In the genomic region with DNA sequence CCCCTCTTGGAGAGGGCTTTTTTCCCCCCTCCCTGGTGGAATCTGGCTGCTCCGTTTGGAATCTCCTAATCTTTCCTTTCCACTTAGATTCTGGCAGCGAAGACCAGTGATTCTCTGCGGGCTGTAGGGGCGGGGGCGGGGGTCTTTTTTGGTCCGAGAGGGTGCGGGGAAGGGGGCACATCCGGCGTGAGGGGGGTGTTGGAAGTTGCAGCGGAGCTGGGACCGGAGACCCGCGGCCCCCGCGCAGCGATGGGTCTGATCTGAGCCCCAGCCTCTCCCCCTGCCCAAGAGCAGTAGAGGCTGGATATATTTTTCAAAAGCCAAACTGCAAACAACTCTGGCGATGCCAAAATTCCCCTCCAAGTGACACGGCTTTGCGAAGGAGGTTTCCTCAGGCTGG, we compare ENCODE assay signal across 9 cellular contexts. TPM values are rescaled to one million over a fixed set of nuclear protein-coding genes. Genes with fewer than 3 reads are reported as not detected.
DNase-seq lines count a peak whose midpoint lies in the region; ATAC-seq and TF ChIP-seq lines count a peak whose summit lies in the region.
"Had no signal": no experiment of that assay in that cellular context is flagged by ENCODE, and none has a peak within 500 bp of the region (broad histone marks: within the 10 kb centered on the region; RNA-seq: fewer than 3 reads in every experiment).

No MANE protein-coding gene starts in this region.

- H3K27ac Mint-ChIP-seq in activated naive CD4-positive, alpha-beta T cell treated with anti-CD3 and anti-CD28 coated beads, Interleukin-2, amount 10 ng/mL, durations not matched to agents 7 days and 5 days: no peak overlapping the region

- POLR2A ChIA-PET in IMR-90 (lab: Charles Lee; ENCODE audit: unreplicated experiment): no interaction called here

- peaks cover 4% of the 10 kb centered on the region for H3K4me1 Mint-ChIP-seq in activated naive CD4-positive, alpha-beta T cell treated with anti-CD3 and anti-CD28 coated beads, Interleukin-2, amount 10 ng/mL, durations not matched to agents 7 days and 5 days

- H3K4me2 ChIP-seq in IMR-90 (ENCODE audit: low read depth, low read length): peak overlapping the region; percentile 63; the same call in 1 of the 2 replicates
- peak overlapping the region; percentile 91 for H3K4me2 ChIP-seq in mesenchymal stem cell (ENCODE audit: low read length, poor library complexity, severe bottlenecking)

- TF ChIP-seq POLR2A in IMR-90 (IDR thresholded peaks at IDR 0.05; ENCODE audit: low read depth, low read length) (no peak), testis (IDR thresholded peaks at IDR 0.05) (no peak), gastroesophageal sphincter (IDR thresholded peaks at IDR 0.05) (no peak)

- H3K4me3 ChIP-seq in IMR-90 (ENCODE audit: insufficient read depth, low read depth, low read length) (no peak overlapping the region), coronary artery (peak overlapping the region; percentile 65), mesenchymal stem cell (ENCODE audit: insufficient read depth in 1 of 2, low read depth in 1 of 2, low read length in 2 of 2) (peak overlapping the region; percentile 50 to 64), testis (peak overlapping the region; percentile 24 to 56), gastroesophageal sphincter (peak overlapping the region in 1 of 2 donors; percentile 47)

- ATAC-seq in IMR-90 (ENCODE audit: low read depth) (no peak), gastroesophageal sphincter (no peak), GM18502 (IDR thresholded peaks at IDR 0.05; ENCODE audit: poor library complexity, unreplicated experiment) (no peak)

- TF ChIP-seq EP300 in gastroesophageal sphincter (IDR thresholded peaks at IDR 0.05): no peak

- H3K27ac ChIP-seq in IMR-90 (ENCODE audit: insufficient read depth, low read length): no peak overlapping the region
- H3K27ac ChIP-seq in coronary artery: no peak overlapping the region
- H3K27ac ChIP-seq in mesenchymal stem cell (ENCODE audit: low read length, poor library complexity, severe bottlenecking): no peak overlapping the region
- no peak overlapping the region for H3K27ac ChIP-seq in testis
- H3K27ac ChIP-seq in gastroesophageal sphincter: no peak overlapping the region

- no peak overlapping the region for H3K4ac ChIP-seq in IMR-90 (ENCODE audit: low read depth, low read length)
- no peak overlapping the region for H3K4ac ChIP-seq in mesenchymal stem cell (ENCODE audit: low read depth in 1 of 2, low read length in 2 of 2)

- H4K20me1 ChIP-seq in IMR-90 (ENCODE audit: insufficient read depth, low read length): no peaks in the 10 kb centered on the region

- no peak overlapping the region for H2AK9ac ChIP-seq in IMR-90 (replicated peaks; ENCODE audit: low read depth, low read length, poor library complexity)

- in situ Hi-C loops in IMR-90 (cut with MboI; ENCODE audit: low sequenced_read_pairs): no loop called here

- H3K9me3 Mint-ChIP-seq in activated naive CD4-positive, alpha-beta T cell treated with anti-CD3 and anti-CD28 coated beads, Interleukin-2, amount 10 ng/mL, durations not matched to agents 7 days and 5 days: no peaks in the 10 kb centered on the region

- no peaks in the 10 kb centered on the region for H3K36me3 ChIP-seq in IMR-90 (ENCODE audit: control insufficient read depth, insufficient read depth, low read length)
- H3K36me3 ChIP-seq in mesenchymal stem cell (ENCODE audit: control insufficient read depth in 1 of 2, insufficient read depth in 2 of 2, low read depth in 1 of 2, low read length in 2 of 2): no peaks in the 10 kb centered on the region
- no peaks in the 10 kb centered on the region for H3K36me3 ChIP-seq in testis (ENCODE audit: low read depth, missing control alignments)
- no peaks in the 10 kb centered on the region for H3K36me3 ChIP-seq in gastroesophageal sphincter

- BruUV-seq in IMR-90 (replicated peaks; lab: Mats Ljungman, UMichigan): no TSS peak

- intact Hi-C loops in IMR-90 (cut with micrococcal nuclease): no loop called here
- intact Hi-C loops in testis (cut with DNase I; ENCODE audit: low total_unique reads): no loop called here

- H3K4me3 Mint-ChIP-seq in activated naive CD4-positive, alpha-beta T cell treated with anti-CD3 and anti-CD28 coated beads, Interleukin-2, amount 10 ng/mL, durations not matched to agents 7 days and 5 days: no peak overlapping the region

- no peak overlapping the region for H4K91ac ChIP-seq in IMR-90 (ENCODE audit: insufficient read depth, low read depth, low read length)
- no peak overlapping the region for H4K91ac ChIP-seq in mesenchymal stem cell (ENCODE audit: low read length)

- H2BK15ac ChIP-seq in IMR-90 (ENCODE audit: low read depth, low read length): no peak overlapping the region
- peak overlapping the region; percentile 69 for H2BK15ac ChIP-seq in mesenchymal stem cell (ENCODE audit: low read depth, poor library complexity, severe bottlenecking)

- H3K27me3 Mint-ChIP-seq in activated naive CD4-positive, alpha-beta T cell treated with anti-CD3 and anti-CD28 coated beads, Interleukin-2, amount 10 ng/mL, durations not matched to agents 7 days and 5 days: peaks cover 35% of the 10 kb centered on the region

- H2BK20ac ChIP-seq in IMR-90 (ENCODE audit: low read depth, low read length): no peak overlapping the region

- TF ChIP-seq CTCF in IMR-90 (conservative IDR thresholded peaks at IDR 0.05; ENCODE audit: low read depth, low read length) (no peak), coronary artery (IDR thresholded peaks at IDR 0.05) (no peak), testis (IDR thresholded peaks at IDR 0.05) (no peak), gastroesophageal sphincter (IDR thresholded peaks at IDR 0.05) (no peak)

- dilution Hi-C loops in IMR-90 (cut with HindIII; ENCODE audit: low sequenced_read_pairs, unreplicated experiment): no loop called here

- DNase-seq in IMR-90 (no peak), coronary artery (ENCODE audit: low spot score) (no peak), mesenchymal stem cell (no peak), testis (no peak), NCI-H2196 (lab: John Stamatoyannopoulos, UW; ENCODE audit: unreplicated experiment) (no peak)
- DNase-seq in activated naive CD4-positive, alpha-beta T cell treated with anti-CD3 and anti-CD28 coated beads, Interleukin-2, amount 10 ng/mL, durations not matched to agents 7 days and 5 days: no peak
- DNase-seq: activated naive CD8-positive, alpha-beta T cell treated with anti-CD3 and anti-CD28 coated beads, Interleukin-2, amount 10 ng/mL, durations not matched to agents 7 days and 5 days had no signal

- H4K5ac ChIP-seq in IMR-90 (ENCODE audit: low read depth, low read length): no peak overlapping the region

- CTCF ChIA-PET in IMR-90 (lab: Yijun Ruan, JAX): interaction anchor here (0.6 kb wide), 1 partner anchor 8 kb away, joined by 3 read pairs; no protein-coding TSS in a partner anchor
- CTCF ChIA-PET in activated naive CD4-positive, alpha-beta T cell treated with anti-CD3 and anti-CD28 coated beads, Interleukin-2, amount 10 ng/mL, durations not matched to agents 7 days and 5 days (lab: Charles Lee): no interaction called here

- no peaks in the 10 kb centered on the region for H3K79me1 ChIP-seq in IMR-90 (ENCODE audit: low read depth in 1 of 2, low read length in 2 of 2)
- no peaks in the 10 kb centered on the region for H3K79me1 ChIP-seq in mesenchymal stem cell (replicated peaks; ENCODE audit: low read length, poor library complexity, severe bottlenecking)

- H4K8ac ChIP-seq in IMR-90 (ENCODE audit: low read depth in 2 of 2, low read length in 2 of 2) (no peak overlapping the region), mesenchymal stem cell (ENCODE audit: low read length) (no peak overlapping the region)

- H3K36me3 Mint-ChIP-seq in activated naive CD4-positive, alpha-beta T cell treated with anti-CD3 and anti-CD28 coated beads, Interleukin-2, amount 10 ng/mL, durations not matched to agents 7 days and 5 days: no peaks in the 10 kb centered on the region
- H3K36me3 Mint-ChIP-seq: activated naive CD8-positive, alpha-beta T cell treated with anti-CD3 and anti-CD28 coated beads, Interleukin-2, amount 10 ng/mL, durations not matched to agents 7 days and 5 days had no signal

- peak overlapping the region; percentile 39 for H2AFZ ChIP-seq in IMR-90 (replicated peaks; ENCODE audit: low read length, poor library complexity)
- no peak overlapping the region for H2AFZ ChIP-seq in mesenchymal stem cell (ENCODE audit: low read depth, low read length)

- H3K4me1 ChIP-seq in IMR-90 (ENCODE audit: control insufficient read depth, insufficient read depth, low read length): no peaks in the 10 kb centered on the region; the same call in 1 of the 2 replicates
- H3K4me1 ChIP-seq in mesenchymal stem cell (ENCODE audit: control insufficient read depth, insufficient read depth, low read depth, low read length): peaks cover 17% of the 10 kb centered on the region
- H3K4me1 ChIP-seq in testis: no peaks in the 10 kb centered on the region
- H3K4me1 ChIP-seq in gastroesophageal sphincter: peaks cover 0 to 31% (median 24%) of the 10 kb centered on the region in 3 donors

- no peak overlapping the region for H3K14ac ChIP-seq in IMR-90 (replicated peaks; ENCODE audit: low read depth, low read length)
- H3K14ac ChIP-seq in mesenchymal stem cell (ENCODE audit: low read length in 2 of 2): no peak overlapping the region

- H2BK120ac ChIP-seq in IMR-90 (ENCODE audit: low read depth, low read length) (no peak overlapping the region), mesenchymal stem cell (ENCODE audit: low read depth, low read length) (no peak overlapping the region)

- H3K18ac ChIP-seq in IMR-90 (ENCODE audit: low read depth, low read length) (no peak overlapping the region), mesenchymal stem cell (ENCODE audit: low read depth in 1 of 2, low read length in 2 of 2) (no peak overlapping the region)

- no peak overlapping the region for H3K56ac ChIP-seq in IMR-90 (ENCODE audit: extremely low read depth, insufficient read depth, low read length)

- H3K9me3 ChIP-seq in IMR-90 (ENCODE audit: control insufficient read depth, insufficient read depth, low read length) (no peaks in the 10 kb centered on the region), mesenchymal stem cell (ENCODE audit: control insufficient read depth, low read length) (no peaks in the 10 kb centered on the region), testis (no peaks in the 10 kb centered on the region), gastroesophageal sphincter (no peaks in the 10 kb centered on the region)

- H2BK12ac ChIP-seq in mesenchymal stem cell (ENCODE audit: low read length in 2 of 2): no peak overlapping the region

- H3K23ac ChIP-seq in IMR-90 (ENCODE audit: low read depth, low read length) (no peak overlapping the region), mesenchymal stem cell (ENCODE audit: low read length in 2 of 2) (no peak overlapping the region)

- H3K27me3 ChIP-seq in IMR-90 (ENCODE audit: control insufficient read depth, insufficient read depth, low read length) (peaks cover 40% of the 10 kb centered on the region), mesenchymal stem cell (ENCODE audit: control insufficient read depth in 1 of 2, insufficient read depth in 1 of 2, low read length in 2 of 2) (peaks cover 4 to 68% of the 10 kb centered on the region in 2 experiments), testis (no peaks in the 10 kb centered on the region), gastroesophageal sphincter (peaks cover 70% of the 10 kb centered on the region)

- H2AK5ac ChIP-seq in IMR-90 (ENCODE audit: low read depth, low read length) (no peak overlapping the region), mesenchymal stem cell (ENCODE audit: low read length, severe bottlenecking) (no peak overlapping the region)

- TF ChIP-seq RAD21 in IMR-90 (IDR thresholded peaks at IDR 0.05; ENCODE audit: low read length): no peak

- H3K9ac ChIP-seq in IMR-90 (ENCODE audit: low read depth, low read length): no peak overlapping the region
- H3K9ac ChIP-seq in mesenchymal stem cell (ENCODE audit: low read length): no peak overlapping the region

- H2BK5ac ChIP-seq in IMR-90 (ENCODE audit: low read depth, low read length, poor library complexity, severe bottlenecking) (no peak overlapping the region), mesenchymal stem cell (ENCODE audit: low read depth, low read length, poor library complexity, severe bottlenecking) (no peak overlapping the region)

- no CpG with 5 or more reads among the region's 19 CpGs for WGBS in IMR-90 (ENCODE audit: extremely low coverage in 2 of 2, insufficient read length in 1 of 2), 2 experiments
- WGBS in mesenchymal stem cell: 1% methylated on average over 15 of the region's 19 CpGs
- 3 to 4% methylated on average over 19 of the region's 19 CpGs for WGBS in testis, 2 donors
- 0% methylated on average over 2 to 3 of the region's 19 CpGs for WGBS in gastroesophageal sphincter (ENCODE audit: low coverage in 1 of 2), 2 donors

- H3K9me1 ChIP-seq in IMR-90 (ENCODE audit: insufficient read depth, low read length): no peaks in the 10 kb centered on the region

RNA-seq across cellular contexts. Expression of a gene that starts 0.3 kb away (rescaled TPM):
- total RNA-seq in IMR-90 (2012; rRNA removed): under 0.01 TPM in 1 of 2 replicates, not detected in the other
- not detected in 2 replicates for polyA plus RNA-seq in IMR-90 (2012; rRNA removed)
- polyA plus RNA-seq in IMR-90 (2012; cell fraction: cytosol; rRNA removed): not detected in 2 replicates
- polyA plus RNA-seq in IMR-90 (2012; cell fraction: nucleus; rRNA removed; ENCODE audit: low replicate concordance): not detected in 2 replicates
- polyA plus RNA-seq in mesenchymal stem cell (2013, experiment 1 of 2): not detected
- under 0.01 TPM for polyA plus RNA-seq in mesenchymal stem cell (2013, experiment 2 of 2)
- 10 to 100 TPM; 27.1 to 32.7 TPM for total RNA-seq in testis
- 34.6 TPM for polyA plus RNA-seq in testis (ENCODE audit: insufficient read depth, low read depth, low replicate concordance)
- total RNA-seq in gastroesophageal sphincter: under 1 TPM in 1 of 4 donors, not detected in 3; 0.81 TPM
- total RNA-seq: activated naive CD8-positive, alpha-beta T cell treated with anti-CD3 and anti-CD28 coated beads, Interleukin-2, amount 10 ng/mL, durations not matched to agents 7 days and 5 days had no signal

Comparison
In these comparisons a context has a peak if more than half of its experiments do, and no peak if none do; other contexts are left out.
1. RNA of a gene that starts 0.3 kb away (total RNA-seq): 27.1 to 32.7 TPM in testis; under 0.01 TPM in IMR-90 and 0.81 TPM in gastroesophageal sphincter; every median in the first group is over 10 times any median in the second.